Comparison of ENCODE assay signal across 1 cellular context in genomic region chr17:67717624-67718324, GRCh38.
TF ChIP-seq lines count a peak whose summit lies in the region.

Gene NOL11, plus strand, starts transcription at chr17:67717936. Its CDS starts 12 bp downstream, at chr17:67717948.

TF ChIP-seq in HepG2, 621 proteins besides CTCF, POLR2A, EP300 and RAD21 (continued from another document and continues in another):
- TF ChIP-seq, protein P1, sequence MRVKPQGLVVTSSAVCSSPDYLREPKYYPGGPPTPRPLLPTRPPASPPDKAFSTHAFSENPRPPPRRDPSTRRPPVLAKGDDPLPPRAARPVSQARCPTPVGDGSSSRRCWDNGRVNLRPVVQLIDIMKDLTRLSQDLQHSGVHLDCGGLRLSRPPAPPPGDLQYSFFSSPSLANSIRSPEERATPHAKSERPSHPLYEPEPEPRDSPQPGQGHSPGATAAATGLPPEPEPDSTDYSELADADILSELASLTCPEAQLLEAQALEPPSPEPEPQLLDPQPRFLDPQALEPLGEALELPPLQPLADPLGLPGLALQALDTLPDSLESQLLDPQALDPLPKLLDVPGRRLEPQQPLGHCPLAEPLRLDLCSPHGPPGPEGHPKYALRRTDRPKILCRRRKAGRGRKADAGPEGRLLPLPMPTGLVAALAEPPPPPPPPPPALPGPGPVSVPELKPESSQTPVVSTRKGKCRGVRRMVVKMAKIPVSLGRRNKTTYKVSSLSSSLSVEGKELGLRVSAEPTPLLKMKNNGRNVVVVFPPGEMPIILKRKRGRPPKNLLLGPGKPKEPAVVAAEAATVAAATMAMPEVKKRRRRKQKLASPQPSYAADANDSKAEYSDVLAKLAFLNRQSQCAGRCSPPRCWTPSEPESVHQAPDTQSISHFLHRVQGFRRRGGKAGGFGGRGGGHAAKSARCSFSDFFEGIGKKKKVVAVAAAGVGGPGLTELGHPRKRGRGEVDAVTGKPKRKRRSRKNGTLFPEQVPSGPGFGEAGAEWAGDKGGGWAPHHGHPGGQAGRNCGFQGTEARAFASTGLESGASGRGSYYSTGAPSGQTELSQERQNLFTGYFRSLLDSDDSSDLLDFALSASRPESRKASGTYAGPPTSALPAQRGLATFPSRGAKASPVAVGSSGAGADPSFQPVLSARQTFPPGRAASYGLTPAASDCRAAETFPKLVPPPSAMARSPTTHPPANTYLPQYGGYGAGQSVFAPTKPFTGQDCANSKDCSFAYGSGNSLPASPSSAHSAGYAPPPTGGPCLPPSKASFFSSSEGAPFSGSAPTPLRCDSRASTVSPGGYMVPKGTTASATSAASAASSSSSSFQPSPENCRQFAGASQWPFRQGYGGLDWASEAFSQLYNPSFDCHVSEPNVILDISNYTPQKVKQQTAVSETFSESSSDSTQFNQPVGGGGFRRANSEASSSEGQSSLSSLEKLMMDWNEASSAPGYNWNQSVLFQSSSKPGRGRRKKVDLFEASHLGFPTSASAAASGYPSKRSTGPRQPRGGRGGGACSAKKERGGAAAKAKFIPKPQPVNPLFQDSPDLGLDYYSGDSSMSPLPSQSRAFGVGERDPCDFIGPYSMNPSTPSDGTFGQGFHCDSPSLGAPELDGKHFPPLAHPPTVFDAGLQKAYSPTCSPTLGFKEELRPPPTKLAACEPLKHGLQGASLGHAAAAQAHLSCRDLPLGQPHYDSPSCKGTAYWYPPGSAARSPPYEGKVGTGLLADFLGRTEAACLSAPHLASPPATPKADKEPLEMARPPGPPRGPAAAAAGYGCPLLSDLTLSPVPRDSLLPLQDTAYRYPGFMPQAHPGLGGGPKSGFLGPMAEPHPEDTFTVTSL (CRISPR knock-in tag; IDR thresholded peaks at IDR 0.05; ENCODE audit: borderline replicate concordance): peak; percentile 48; the same call in 1 of the 2 replicates
- peak; percentile 82 for TF ChIP-seq ATF7-NPFF (CRISPR knock-in tag; IDR thresholded peaks at IDR 0.05; ENCODE audit: low read depth)
- TF ChIP-seq, protein P2, sequence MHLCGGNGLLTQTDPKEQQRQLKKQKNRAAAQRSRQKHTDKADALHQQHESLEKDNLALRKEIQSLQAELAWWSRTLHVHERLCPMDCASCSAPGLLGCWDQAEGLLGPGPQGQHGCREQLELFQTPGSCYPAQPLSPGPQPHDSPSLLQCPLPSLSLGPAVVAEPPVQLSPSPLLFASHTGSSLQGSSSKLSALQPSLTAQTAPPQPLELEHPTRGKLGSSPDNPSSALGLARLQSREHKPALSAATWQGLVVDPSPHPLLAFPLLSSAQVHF (CRISPR knock-in tag; IDR thresholded peaks at IDR 0.05): no peak
- TF ChIP-seq, protein P3, sequence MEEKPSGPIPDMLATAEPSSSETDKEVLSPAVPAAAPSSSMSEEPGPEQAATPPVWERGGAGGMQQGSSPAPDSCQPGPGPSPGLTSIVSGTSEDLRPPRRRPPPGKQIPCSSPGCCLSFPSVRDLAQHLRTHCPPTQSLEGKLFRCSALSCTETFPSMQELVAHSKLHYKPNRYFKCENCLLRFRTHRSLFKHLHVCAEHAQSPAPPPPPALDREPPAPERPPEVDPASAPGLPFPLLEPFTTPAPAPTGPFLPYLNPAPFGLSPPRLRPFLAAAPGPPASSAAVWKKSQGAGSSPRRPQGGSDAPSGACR (CRISPR knock-in tag; IDR thresholded peaks at IDR 0.05): peak; percentile 97
- peak; percentile 77; the same call in 1 of the 2 replicates for TF ChIP-seq MLXIP (CRISPR knock-in tag; IDR thresholded peaks at IDR 0.05; ENCODE audit: borderline replicate concordance)
- no peak; the same call in 1 of the 2 replicates for TF ChIP-seq KLF15 (CRISPR knock-in tag; IDR thresholded peaks at IDR 0.05; ENCODE audit: borderline replicate concordance)
- no peak for TF ChIP-seq ATF5 (CRISPR knock-in tag; IDR thresholded peaks at IDR 0.05; ENCODE audit: low read depth)
- TF ChIP-seq REPIN1 (CRISPR knock-in tag; IDR thresholded peaks at IDR 0.05; ENCODE audit: borderline replicate concordance, low read depth): peak; percentile 100
- no peak for TF ChIP-seq MTA3 (CRISPR knock-in tag; IDR thresholded peaks at IDR 0.05)
- peak; percentile 95 for TF ChIP-seq GABPB1 (CRISPR knock-in tag; IDR thresholded peaks at IDR 0.05)
- 0 out of 2 replicates have a peak, but pooled peaks have one; percentile 62 for TF ChIP-seq RARG (CRISPR knock-in tag; IDR thresholded peaks at IDR 0.05; ENCODE audit: low read depth)
- TF ChIP-seq TRIM24 (CRISPR knock-in tag; IDR thresholded peaks at IDR 0.05): no peak
- TF ChIP-seq PCBP2 (optimal IDR thresholded peaks at IDR 0.05; ENCODE audit: low read depth, low read length, poor library complexity, severe bottlenecking): no peak
- TF ChIP-seq ZNF878 (CRISPR knock-in tag; IDR thresholded peaks at IDR 0.05): no peak
- 0 out of 2 replicates have a peak, but pooled peaks have one; percentile 43 for TF ChIP-seq ZNF251 (CRISPR knock-in tag; IDR thresholded peaks at IDR 0.05)
- peak; percentile 98 for TF ChIP-seq ZBTB38 (CRISPR knock-in tag; IDR thresholded peaks at IDR 0.05)
- TF ChIP-seq, protein P4, sequence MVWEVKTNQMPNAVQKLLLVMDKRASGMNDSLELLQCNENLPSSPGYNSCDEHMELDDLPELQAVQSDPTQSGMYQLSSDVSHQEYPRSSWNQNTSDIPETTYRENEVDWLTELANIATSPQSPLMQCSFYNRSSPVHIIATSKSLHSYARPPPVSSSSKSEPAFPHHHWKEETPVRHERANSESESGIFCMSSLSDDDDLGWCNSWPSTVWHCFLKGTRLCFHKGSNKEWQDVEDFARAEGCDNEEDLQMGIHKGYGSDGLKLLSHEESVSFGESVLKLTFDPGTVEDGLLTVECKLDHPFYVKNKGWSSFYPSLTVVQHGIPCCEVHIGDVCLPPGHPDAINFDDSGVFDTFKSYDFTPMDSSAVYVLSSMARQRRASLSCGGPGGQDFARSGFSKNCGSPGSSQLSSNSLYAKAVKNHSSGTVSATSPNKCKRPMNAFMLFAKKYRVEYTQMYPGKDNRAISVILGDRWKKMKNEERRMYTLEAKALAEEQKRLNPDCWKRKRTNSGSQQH (CRISPR knock-in tag; IDR thresholded peaks at IDR 0.05; ENCODE audit: low read depth): peak; percentile 89; the same call in 1 of the 2 replicates
- TF ChIP-seq ATF1 (CRISPR knock-in tag; IDR thresholded peaks at IDR 0.05): no peak
- no peak for TF ChIP-seq CHD4 (IDR thresholded peaks at IDR 0.05; ENCODE audit: borderline replicate concordance, low read length)
- TF ChIP-seq FOXO1 (CRISPR knock-in tag; IDR thresholded peaks at IDR 0.05): peak; percentile 76
- no peak for TF ChIP-seq BCLAF1 (IDR thresholded peaks at IDR 0.05)
- TF ChIP-seq HDAC6 (IDR thresholded peaks at IDR 0.05; ENCODE audit: low read depth, low read length): no peak
- 0 out of 2 replicates have a peak, but pooled peaks have one; percentile 19 for TF ChIP-seq ZNF24 (IDR thresholded peaks at IDR 0.05)
- peak; percentile 92; the same call in 1 of the 2 replicates for TF ChIP-seq ZNF724P (CRISPR knock-in tag; IDR thresholded peaks at IDR 0.05; ENCODE audit: borderline replicate concordance)
- TF ChIP-seq SMAD3 (CRISPR knock-in tag; IDR thresholded peaks at IDR 0.05): peak; percentile 32; the same call in 1 of the 2 replicates
- TF ChIP-seq, protein P5, sequence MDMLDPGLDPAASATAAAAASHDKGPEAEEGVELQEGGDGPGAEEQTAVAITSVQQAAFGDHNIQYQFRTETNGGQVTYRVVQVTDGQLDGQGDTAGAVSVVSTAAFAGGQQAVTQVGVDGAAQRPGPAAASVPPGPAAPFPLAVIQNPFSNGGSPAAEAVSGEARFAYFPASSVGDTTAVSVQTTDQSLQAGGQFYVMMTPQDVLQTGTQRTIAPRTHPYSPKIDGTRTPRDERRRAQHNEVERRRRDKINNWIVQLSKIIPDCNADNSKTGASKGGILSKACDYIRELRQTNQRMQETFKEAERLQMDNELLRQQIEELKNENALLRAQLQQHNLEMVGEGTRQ (IDR thresholded peaks at IDR 0.05; ENCODE audit: low read depth, low read length): no peak
- TF ChIP-seq, protein P5 (CRISPR knock-in tag; IDR thresholded peaks at IDR 0.05; ENCODE audit: borderline replicate concordance): peak; percentile 59; the same call in 1 of the 2 replicates
- peak; percentile 100 for TF ChIP-seq YEATS2 (CRISPR knock-in tag; IDR thresholded peaks at IDR 0.05; ENCODE audit: borderline replicate concordance)
- peak; percentile 96 for TF ChIP-seq SATB2 (CRISPR knock-in tag; IDR thresholded peaks at IDR 0.05)
- no peak for TF ChIP-seq SNAI1 (CRISPR knock-in tag; IDR thresholded peaks at IDR 0.05; ENCODE audit: borderline replicate concordance)
- peak; percentile 91 for TF ChIP-seq NFAT5 (CRISPR knock-in tag; IDR thresholded peaks at IDR 0.05)
- no peak for TF ChIP-seq NFE2L2 (IDR thresholded peaks at IDR 0.05; ENCODE audit: low read length)
- TF ChIP-seq ZNF563 (CRISPR knock-in tag; IDR thresholded peaks at IDR 0.05): peak; percentile 92
- TF ChIP-seq FOXK2 (IDR thresholded peaks at IDR 0.05): no peak
- TF ChIP-seq NFE2 (CRISPR knock-in tag; IDR thresholded peaks at IDR 0.05): 0 out of 2 replicates have a peak, but pooled peaks have one; percentile 10
- TF ChIP-seq ZNF660 (CRISPR knock-in tag; IDR thresholded peaks at IDR 0.05; ENCODE audit: borderline replicate concordance, low read depth): no peak
